Comparison of ENCODE assay signal across 9 cellular contexts in genomic region chr1:42335809-42336518, GRCh38. TPM values are rescaled to one million over a fixed set of nuclear protein-coding genes. Genes with fewer than 3 reads are reported as not detected.
DNase-seq lines count a peak whose midpoint lies in the region; ATAC-seq, FAIRE-seq and TF ChIP-seq lines count a peak whose summit lies in the region.
"Had no signal": no experiment of that assay in that cellular context is flagged by ENCODE, and none has a peak within 500 bp of the region (broad histone marks: within the 10 kb centered on the region; RNA-seq: fewer than 3 reads in every experiment).

No MANE protein-coding gene starts in this region.

- H3K27ac ChIP-seq in rectal smooth muscle tissue (ENCODE audit: low read depth, low read length) = peak overlapping the region; percentile 89

- TF ChIP-seq POLR2A in NB4 (IDR thresholded peaks at IDR 0.05; ENCODE audit: extremely low read depth, insufficient read length) = no peak

- no peaks in the 10 kb centered on the region for H3K27me3 ChIP-seq in rectal smooth muscle tissue (ENCODE audit: control insufficient read depth, insufficient read depth, low read length)

- H3K9me3 Mint-ChIP-seq in T-helper 2 cell treated with Interferon-gamma antibody and Interleukin-4, amounts not matched to agents 5 μg/mL and 100 μg/mL, for 36 hours = no peaks in the 10 kb centered on the region
- no peaks in the 10 kb centered on the region for H3K9me3 Mint-ChIP-seq in activated CD8-positive, alpha-beta T cell treated with anti-CD3 and anti-CD28 coated beads for 36 hours

- peaks cover 29% of the 10 kb centered on the region for H3K4me1 Mint-ChIP-seq in T-helper 2 cell treated with Interferon-gamma antibody and Interleukin-4, amounts not matched to agents 5 μg/mL and 100 μg/mL, for 36 hours (ENCODE audit: low read depth)
- peaks cover 37% of the 10 kb centered on the region for H3K4me1 Mint-ChIP-seq in activated CD8-positive, alpha-beta T cell treated with anti-CD3 and anti-CD28 coated beads for 36 hours (ENCODE audit: low read depth)

- H3K36me3 ChIP-seq in rectal smooth muscle tissue (ENCODE audit: control insufficient read depth, insufficient read depth, low read length) = no peaks in the 10 kb centered on the region

- POLR2A ChIA-PET in activated CD8-positive, alpha-beta T cell treated with anti-CD3 and anti-CD28 coated beads for 36 hours (lab: Charles Lee) = interaction anchor here (1.3 kb wide), 1 partner anchor 22 kb away, joined by 3 read pairs; no protein-coding TSS in a partner anchor

- DNase-seq in T-helper 2 cell treated with Interferon-gamma antibody and Interleukin-4, amounts not matched to agents 5 μg/mL and 100 μg/mL, for 36 hours (ENCODE audit: low spot score) = no peak
- DNase-seq in T-helper 2 cell (no peak), NB4 (ENCODE audit: low read depth) (peak; percentile 26), left ventricle myocardium superior (no peak), D721Med (ENCODE audit: insufficient read length, low spot score) (no peak)
- peak; percentile 34 for DNase-seq in activated CD8-positive, alpha-beta T cell treated with anti-CD3 and anti-CD28 coated beads for 36 hours

- H3K4me1 ChIP-seq in rectal smooth muscle tissue (ENCODE audit: control insufficient read depth, insufficient read depth, low read length) = peaks cover 9% of the 10 kb centered on the region

- H3K9ac ChIP-seq in rectal smooth muscle tissue (ENCODE audit: low read length) = peak overlapping the region; percentile 98

- TF ChIP-seq CTCF in NB4 (IDR thresholded peaks at IDR 0.05; ENCODE audit: low read depth, low read length) (no peak), D721Med (IDR thresholded peaks at IDR 0.05; ENCODE audit: insufficient read depth, missing control alignments) (no peak)
- no peak for TF ChIP-seq CTCF in activated CD8-positive, alpha-beta T cell treated with anti-CD3 and anti-CD28 coated beads for 36 hours (IDR thresholded peaks at IDR 0.05)

- H3K27ac Mint-ChIP-seq in T-helper 2 cell treated with Interferon-gamma antibody and Interleukin-4, amounts not matched to agents 5 μg/mL and 100 μg/mL, for 36 hours = peak overlapping the region; percentile 72
- H3K27ac Mint-ChIP-seq in activated CD8-positive, alpha-beta T cell treated with anti-CD3 and anti-CD28 coated beads for 36 hours = peak overlapping the region; percentile 82

- H3K27me3 Mint-ChIP-seq in T-helper 2 cell treated with Interferon-gamma antibody and Interleukin-4, amounts not matched to agents 5 μg/mL and 100 μg/mL, for 36 hours (ENCODE audit: low read depth) = no peaks in the 10 kb centered on the region
- H3K27me3 Mint-ChIP-seq in activated CD8-positive, alpha-beta T cell treated with anti-CD3 and anti-CD28 coated beads for 36 hours = no peaks in the 10 kb centered on the region

- no peaks in the 10 kb centered on the region for H3K36me3 Mint-ChIP-seq in T-helper 2 cell treated with Interferon-gamma antibody and Interleukin-4, amounts not matched to agents 5 μg/mL and 100 μg/mL, for 36 hours (ENCODE audit: low read depth)
- H3K36me3 Mint-ChIP-seq in activated CD8-positive, alpha-beta T cell treated with anti-CD3 and anti-CD28 coated beads for 36 hours (ENCODE audit: low read depth) = peaks cover 3% of the 10 kb centered on the region

- CTCF ChIA-PET in activated CD8-positive, alpha-beta T cell treated with anti-CD3 and anti-CD28 coated beads for 36 hours (lab: Charles Lee) = interaction anchor here (1.3 kb wide), 1 partner anchor 157 kb away, joined by 3 read pairs; no protein-coding TSS in a partner anchor

- peak overlapping the region; percentile 78 for H3K4me3 ChIP-seq in NB4 (ENCODE audit: low read depth, low read length)
- H3K4me3 ChIP-seq in rectal smooth muscle tissue (ENCODE audit: low read length) = peak overlapping the region; percentile 99

- peak overlapping the region; percentile 83 for H3K4me3 Mint-ChIP-seq in T-helper 2 cell treated with Interferon-gamma antibody and Interleukin-4, amounts not matched to agents 5 μg/mL and 100 μg/mL, for 36 hours
- peak overlapping the region; percentile 78 for H3K4me3 Mint-ChIP-seq in activated CD8-positive, alpha-beta T cell treated with anti-CD3 and anti-CD28 coated beads for 36 hours

- FAIRE-seq in D721Med (lab: Jason Lieb, UNC) = no peak
- FAIRE-seq: frontal cortex had no signal

- no peak for ATAC-seq in activated CD8-positive, alpha-beta T cell treated with anti-CD3 and anti-CD28 coated beads for 36 hours
- ATAC-seq in left ventricle myocardium superior = peak; percentile 3
- ATAC-seq in GM18858 (IDR thresholded peaks at IDR 0.05; ENCODE audit: unreplicated experiment) = no peak

- intact Hi-C loops in activated CD8-positive, alpha-beta T cell treated with anti-CD3 and anti-CD28 coated beads for 36 hours (cut with micrococcal nuclease) = no loop called here
- intact Hi-C loops in left ventricle myocardium superior (cut with micrococcal nuclease) = no loop called here

RNA-seq across cellular contexts. Expression of gene FOXJ3, which starts 0.9 kb away (rescaled TPM):
- 10 to 100 TPM; 43.1 to 44.0 TPM for total RNA-seq in activated CD8-positive, alpha-beta T cell treated with anti-CD3 and anti-CD28 coated beads for 36 hours
- 35.1 TPM for total RNA-seq in left ventricle myocardium superior

RNA-seq across cellular contexts. Expression of gene RIMKLA, which starts 44.6 kb away (rescaled TPM):
- total RNA-seq in activated CD8-positive, alpha-beta T cell treated with anti-CD3 and anti-CD28 coated beads for 36 hours = 10 to 100 TPM in 1 of 2 experiments, 1 to 10 TPM in 1; 9.8 to 10.3 TPM
- total RNA-seq in left ventricle myocardium superior = 9.7 TPM

Comparison
In these comparisons a context has a peak if more than half of its experiments do, and no peak if none do; other contexts are left out.
1. DNase-seq: peak in NB4 (single experiment) and activated CD8-positive, alpha-beta T cell treated with anti-CD3 and anti-CD28 coated beads for 36 hours (single experiment); none in T-helper 2 cell treated with Interferon-gamma antibody and Interleukin-4, amounts not matched to agents 5 μg/mL and 100 μg/mL, for 36 hours (single experiment), T-helper 2 cell (0 of 5), left ventricle myocardium superior (single experiment) and D721Med (single experiment).